Comparison of ENCODE assay signal across 10 cellular contexts in genomic region chr7:7662527-7662926, GRCh38. TPM values are rescaled to one million over a fixed set of nuclear protein-coding genes. Genes with fewer than 3 reads are reported as not detected.
DNase-seq lines count a peak whose midpoint lies in the region; FAIRE-seq and TF ChIP-seq lines count a peak whose summit lies in the region.
"Had no signal": no experiment of that assay in that cellular context is flagged by ENCODE, and none has a peak within 500 bp of the region (broad histone marks: within the 10 kb centered on the region; RNA-seq: fewer than 3 reads in every experiment).

No MANE protein-coding gene starts in this region.

- TF ChIP-seq CTCF in C4-2B (conservative IDR thresholded peaks at IDR 0.05) (peak; percentile 45), KMS-11 (conservative IDR thresholded peaks at IDR 0.05; ENCODE audit: low read depth, low read length) (0 out of 2 replicates have a peak, but pooled peaks have one; percentile 19), astrocyte (IDR thresholded peaks at IDR 0.05; ENCODE audit: insufficient read depth, low read depth, low read length) (peak; percentile 40)

- H3K27ac ChIP-seq in C4-2B (no peak overlapping the region), KMS-11 (no peak overlapping the region), astrocyte (ENCODE audit: low read depth, low read length) (no peak overlapping the region)

- FAIRE-seq in astrocyte (lab: Jason Lieb, UNC) (no peak), frontal cortex (lab: Jason Lieb, UNC) (no peak)

- no peak for DNase-seq in astrocyte (ENCODE audit: low read depth)
- DNase-seq in iris pigment epithelial cell (ENCODE audit: low read depth) = peak; percentile 25
- no peak for DNase-seq in frontal cortex (ENCODE audit: low spot score in 2 of 2)
- DNase-seq in NCI-H345 (lab: John Stamatoyannopoulos, UW) = no peak
- no peak for DNase-seq in activated CD4-positive, alpha-beta T cell treated with anti-CD3 and anti-CD28 coated beads, Interleukin-2, amount 50 U/mL, for 1 hour
- no peak for DNase-seq in stimulated activated CD4-positive, alpha-beta T cell treated with anti-CD3 and anti-CD28 coated beads, Interleukin-12 subunit alpha, Interleukin-12 subunit beta, amount 100 ng/mL, for 4 hours
- DNase-seq: KBM-7, occipital lobe had no signal

- no peaks in the 10 kb centered on the region for H3K27me3 Mint-ChIP-seq in astrocyte (ENCODE audit: low read depth, unreplicated experiment)

- H3K27ac Mint-ChIP-seq in astrocyte (ENCODE audit: unreplicated experiment) = no peak overlapping the region

- H3K27me3 ChIP-seq in KMS-11 (ENCODE audit: insufficient read depth, low read depth) = no peaks in the 10 kb centered on the region
- no peaks in the 10 kb centered on the region for H3K27me3 ChIP-seq in astrocyte (ENCODE audit: insufficient read depth, low read length)

- H3K4me1 ChIP-seq in KMS-11 (ENCODE audit: low read depth, poor library complexity, severe bottlenecking) (no peaks in the 10 kb centered on the region), astrocyte (ENCODE audit: insufficient read depth, low read length) (no peaks in the 10 kb centered on the region)

- peaks cover 8% of the 10 kb centered on the region for H3K9me3 Mint-ChIP-seq in astrocyte (ENCODE audit: unreplicated experiment)

- no peak overlapping the region for H3K4me3 Mint-ChIP-seq in astrocyte (ENCODE audit: unreplicated experiment)

- H3K79me2 ChIP-seq in KMS-11 (ENCODE audit: insufficient read depth, low read depth) = peaks cover 13% of the 10 kb centered on the region; the same call in 1 of the 2 replicates
- no peaks in the 10 kb centered on the region for H3K79me2 ChIP-seq in astrocyte (ENCODE audit: insufficient read depth, low read length)

- H3K4me1 Mint-ChIP-seq in astrocyte (ENCODE audit: low read depth, unreplicated experiment) = no peaks in the 10 kb centered on the region

- H2AFZ ChIP-seq in KMS-11 (ENCODE audit: low read depth) (no peak overlapping the region), astrocyte (ENCODE audit: low read depth, low read length) (no peak overlapping the region)

- no peaks in the 10 kb centered on the region for H3K9me3 ChIP-seq in astrocyte (ENCODE audit: insufficient read depth, low read depth, low read length)

- H4K20me1 ChIP-seq in KMS-11 (ENCODE audit: insufficient read depth) = no peaks in the 10 kb centered on the region
- H4K20me1 ChIP-seq in astrocyte (ENCODE audit: insufficient read depth, low read length) = peaks cover 4% of the 10 kb centered on the region

- H3K36me3 Mint-ChIP-seq in astrocyte (ENCODE audit: low read depth, unreplicated experiment) = no peaks in the 10 kb centered on the region

- H3K4me3 ChIP-seq in KMS-11 (IDR thresholded peaks at IDR 0.05; ENCODE audit: insufficient read depth, low read depth, low read length) = no peak overlapping the region
- H3K4me3 ChIP-seq in astrocyte (ENCODE audit: insufficient read depth, low read depth, low read length) = no peak overlapping the region

- H3K9ac ChIP-seq in KMS-11 (no peak overlapping the region), astrocyte (ENCODE audit: low read length) (no peak overlapping the region)

- H3K36me3 ChIP-seq in KMS-11 (ENCODE audit: insufficient read depth) = no peaks in the 10 kb centered on the region
- H3K36me3 ChIP-seq in astrocyte (ENCODE audit: insufficient read depth, low read length) = no peaks in the 10 kb centered on the region

- no peak overlapping the region for H3K4me2 ChIP-seq in KMS-11
- H3K4me2 ChIP-seq in astrocyte (ENCODE audit: low read length) = no peak overlapping the region

RNA-seq across cellular contexts. Expression of gene UMAD1, which starts 22.0 kb away (rescaled TPM):
- 9.3 TPM in 2 replicates for total RNA-seq in astrocyte
- 7.3 TPM for total RNA-seq in frontal cortex

RNA-seq across cellular contexts. Expression of gene RPA3, which starts 55.9 kb away (rescaled TPM):
- total RNA-seq in astrocyte (14.6 and 17.7 TPM in 2 replicates), frontal cortex (17.1 TPM)
